17 cellular contexts compared by ENCODE assay signal in genomic region chr1:229363723-229364122, GRCh38.
"Had no signal": no experiment of that assay in that cellular context is flagged by ENCODE, and none has a peak within 500 bp of the region (broad histone marks: within the 10 kb centered on the region; RNA-seq: fewer than 3 reads in every experiment).

No MANE protein-coding gene starts in this region.

- H3K36me3 ChIP-seq: ascending aorta, cardiac muscle cell, tibial nerve, WERI-Rb-1 had no signal

- H3K4me1 ChIP-seq: ascending aorta, tibial nerve had no signal

- H3K4me3 ChIP-seq: ascending aorta, cardiac muscle cell, coronary artery, tibial nerve had no signal

- H3K27ac ChIP-seq: ascending aorta, cardiac muscle cell, coronary artery, tibial nerve, WERI-Rb-1 had no signal

- DNase-seq: activated CD4-positive, alpha-beta memory T cell treated with anti-CD3 and anti-CD28 coated beads for 36 hours; activated CD4-positive, alpha-beta T cell treated with anti-CD3 and anti-CD28 coated beads for 36 hours; activated CD8-positive, alpha-beta memory T cell treated with anti-CD3 and anti-CD28 coated beads, Interleukin-2, amount 10 ng/mL, durations not matched to agents 7 days and 5 days; activated naive CD4-positive, alpha-beta T cell treated with anti-CD3 and anti-CD28 coated beads, Interleukin-2, amount 10 ng/mL, durations not matched to agents 7 days and 5 days; activated T-cell treated with anti-CD3 and anti-CD28 coated beads, Interleukin-2, amount 50 U/mL, for 24 hours; effector CD4-positive, alpha-beta T cell; foreskin fibroblast; hippocampal formation; naive thymus-derived CD8-positive, alpha-beta T cell; retina; T-helper 17 cell; WERI-Rb-1 had no signal

- H3K9me3 ChIP-seq: ascending aorta, tibial nerve had no signal

- ATAC-seq: activated CD4-positive, alpha-beta T cell treated with anti-CD3 and anti-CD28 coated beads for 36 hours; activated CD8-positive, alpha-beta memory T cell treated with anti-CD3 and anti-CD28 coated beads, Interleukin-2, amount 10 ng/mL, durations not matched to agents 7 days and 5 days; naive thymus-derived CD8-positive, alpha-beta T cell; stimulated activated memory B cell treated with anti-CD40 and anti-IgM and Interleukin-4, amounts not matched to agents 10 μg/mL and 1 μg/mL and 100 μg/mL, for 72 hours; T-helper 17 cell had no signal

- H3K27me3 ChIP-seq: ascending aorta had no signal
